ENCODE assay signal across 1 cellular context in the genomic region with DNA sequence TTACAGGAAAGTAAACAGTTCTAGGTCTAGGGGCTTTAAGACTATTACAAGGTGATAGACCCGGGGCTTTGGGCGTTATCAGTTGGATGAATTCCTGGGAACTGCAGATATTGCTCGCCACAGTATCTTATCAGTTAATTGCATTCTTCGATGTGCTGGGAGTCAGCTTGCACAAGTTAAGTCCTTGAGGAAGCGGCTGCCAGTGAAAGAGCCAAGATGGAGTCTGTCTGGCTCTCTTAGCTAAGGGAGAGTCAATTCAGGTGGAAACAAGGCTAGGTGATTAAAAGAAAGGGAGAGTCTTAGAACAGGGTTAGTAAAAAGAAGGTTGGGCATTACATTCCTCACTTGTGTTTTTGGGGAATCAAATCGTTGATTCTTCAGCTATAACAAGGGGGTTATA.
TF ChIP-seq lines count a peak whose summit lies in the region.
"Not testable (repeated sequence)": the region's sequence is repeated elsewhere in the genome, so short reads cannot be mapped to it uniquely, and the experiment has no call there.

No MANE protein-coding gene starts in this region.

TF ChIP-seq in K562, 482 proteins besides CTCF, POLR2A, EP300 and RAD21 (continued from another document):
- TF ChIP-seq, protein P1, sequence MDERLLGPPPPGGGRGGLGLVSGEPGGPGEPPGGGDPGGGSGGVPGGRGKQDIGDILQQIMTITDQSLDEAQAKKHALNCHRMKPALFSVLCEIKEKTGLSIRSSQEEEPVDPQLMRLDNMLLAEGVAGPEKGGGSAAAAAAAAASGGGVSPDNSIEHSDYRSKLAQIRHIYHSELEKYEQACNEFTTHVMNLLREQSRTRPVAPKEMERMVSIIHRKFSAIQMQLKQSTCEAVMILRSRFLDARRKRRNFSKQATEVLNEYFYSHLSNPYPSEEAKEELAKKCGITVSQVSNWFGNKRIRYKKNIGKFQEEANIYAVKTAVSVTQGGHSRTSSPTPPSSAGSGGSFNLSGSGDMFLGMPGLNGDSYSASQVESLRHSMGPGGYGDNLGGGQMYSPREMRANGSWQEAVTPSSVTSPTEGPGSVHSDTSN (CRISPR knock-in tag; IDR thresholded peaks at IDR 0.05; ENCODE audit: low read depth): not testable (repeated sequence)
- TF ChIP-seq, protein P1 (tag; conservative IDR thresholded peaks at IDR 0.05; ENCODE audit: low read depth): peak; percentile 57
- TF ChIP-seq ZBTB2 (IDR thresholded peaks at IDR 0.05) (0 out of 2 replicates have a peak, but pooled peaks have one; percentile 59), ARID1B (IDR thresholded peaks at IDR 0.05) (peak; percentile 86), NFIC (IDR thresholded peaks at IDR 0.05) (peak; percentile 35; the same call in 1 of the 2 replicates), FOXA3 (CRISPR knock-in tag; conservative IDR thresholded peaks at IDR 0.05 in 1 of 2, IDR thresholded peaks at IDR 0.05 in 1 of 2) (0 out of 4 replicates have a peak, but pooled peaks of 1 of the 2 experiments have one; percentile 5), ZNF644 (tag; IDR thresholded peaks at IDR 0.05; ENCODE audit: low read depth) (peak; percentile 90), ZNF780A (CRISPR knock-in tag; IDR thresholded peaks at IDR 0.05) (peak; percentile 89; the same call in 1 of the 2 replicates), ZNF77 (CRISPR knock-in tag; IDR thresholded peaks at IDR 0.05) (peak; percentile 88; the same call in 1 of the 2 replicates)
